Comparison of ENCODE assay signal across 9 cellular contexts in the genomic region with DNA sequence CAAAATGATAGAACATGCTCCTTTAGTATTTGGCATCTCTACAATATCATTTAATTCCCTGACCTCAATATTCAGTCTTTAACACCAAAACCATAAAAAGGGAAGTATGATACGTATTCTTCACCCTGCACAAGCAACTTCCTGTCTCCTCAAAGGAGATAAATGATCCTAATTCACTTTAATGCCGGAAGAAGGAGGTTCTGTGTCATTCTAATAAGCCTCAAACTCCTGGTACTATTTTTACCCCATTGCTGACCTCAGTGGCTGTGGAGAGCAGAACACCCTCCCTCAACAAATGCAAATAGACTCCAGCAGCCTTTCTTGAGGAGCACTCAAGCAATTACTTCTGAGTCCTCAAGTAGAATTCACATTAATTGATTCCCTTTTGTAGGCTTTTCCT.
A peak's percentile ranks its signal among the peaks of the same experiment; 100 is the strongest.
DNase-seq lines count a peak whose midpoint lies in the region; ATAC-seq, FAIRE-seq and TF ChIP-seq lines count a peak whose summit lies in the region.
"Had no signal": no experiment of that assay in that cellular context is flagged by ENCODE, and none has a peak within 500 bp of the region (broad histone marks: within the 10 kb centered on the region; RNA-seq: fewer than 3 reads in every experiment).

No MANE protein-coding gene starts in this region.

- WGBS in heart right ventricle, 2 donors = 29 to 43% methylated on average over 2 of the region's 2 CpGs
- WGBS in HepG2 (ENCODE audit: low lambda C conversion rate) = 0% methylated on average over 2 of the region's 2 CpGs
- 4% methylated on average over 2 of the region's 2 CpGs for WGBS in esophagus muscularis mucosa

- H3K4me3 ChIP-seq in heart right ventricle (no peak overlapping the region), left ventricle myocardium inferior (no peak overlapping the region), HepG2 (replicated peaks in 1 of 3; ENCODE audit: insufficient read depth in 1 of 3, low read depth in 2 of 3, low read length in 3 of 3) (no peak overlapping the region), esophagus muscularis mucosa (no peak overlapping the region)

- peaks cover 0 to 25% (median 8%) of the 10 kb centered on the region in 9 donors for H3K4me1 ChIP-seq in heart right ventricle
- H3K4me1 ChIP-seq in left ventricle myocardium inferior = peaks cover 10% of the 10 kb centered on the region
- H3K4me1 ChIP-seq in HepG2 (ENCODE audit: insufficient read depth, low read length) = no peaks in the 10 kb centered on the region
- H3K4me1 ChIP-seq in esophagus muscularis mucosa = peaks cover 0 to 31% (median 22%) of the 10 kb centered on the region in 4 donors

- H3K27me3 ChIP-seq in heart right ventricle (no peaks in the 10 kb centered on the region), left ventricle myocardium inferior (ENCODE audit: low read depth) (peaks cover 9% of the 10 kb centered on the region), HepG2 (ENCODE audit: control insufficient read depth in 1 of 2, insufficient read depth in 2 of 2, low read length in 2 of 2) (no peaks in the 10 kb centered on the region), esophagus muscularis mucosa (no peaks in the 10 kb centered on the region)

- no peak overlapping the region for H2AFZ ChIP-seq in HepG2 (ENCODE audit: low read length)

- DNase-seq in heart right ventricle = peak in 1 of 2 donors; percentile 5
- no peak for DNase-seq in left ventricle myocardium inferior
- peak; percentile 90 for DNase-seq in SIG-M5 treated with dmso at 0.1 percent for 504 hours (lab: John Stamatoyannopoulos, UW; ENCODE audit: unreplicated experiment)
- DNase-seq in pons (ENCODE audit: low spot score) = peak; percentile 18
- no peak for DNase-seq in HepG2 (ENCODE audit: low spot score)
- DNase-seq in esophagus muscularis mucosa (ENCODE audit: extremely low spot score) = no peak
- no peak for DNase-seq in stimulated activated CD4-positive, alpha-beta T cell treated with anti-CD3 and anti-CD28 coated beads, Interleukin-2, amount 100 ng/mL, for 24 hours

- no peaks in the 10 kb centered on the region for H3K79me2 ChIP-seq in HepG2 (ENCODE audit: insufficient read depth, low read length)

- ATAC-seq in heart right ventricle (peak in 6 of 8 donors; percentile 39 to 79 (median 61)), HG03108 (IDR thresholded peaks at IDR 0.05; ENCODE audit: unreplicated experiment) (peak; percentile 97), HepG2 (no peak)

- TF ChIP-seq CTCF in heart right ventricle (IDR thresholded peaks at IDR 0.05) = no peak
- TF ChIP-seq CTCF in left ventricle myocardium inferior (IDR thresholded peaks at IDR 0.05; ENCODE audit: borderline replicate concordance) = no peak
- no peak for TF ChIP-seq CTCF in HepG2 (CRISPR knock-in tag; IDR thresholded peaks at IDR 0.05)
- no peak for TF ChIP-seq CTCF in esophagus muscularis mucosa (IDR thresholded peaks at IDR 0.05)

- no peak overlapping the region for H3K4me2 ChIP-seq in HepG2 (ENCODE audit: low read depth, low read length)

- no TSS peak for BruUV-seq in HepG2 (replicated peaks; lab: Mats Ljungman, UMichigan)

- H3K36me3 ChIP-seq in heart right ventricle (no peaks in the 10 kb centered on the region), left ventricle myocardium inferior (no peaks in the 10 kb centered on the region), HepG2 (replicated peaks in 1 of 2; ENCODE audit: control insufficient read depth in 1 of 2, insufficient read depth in 2 of 2, low read length in 2 of 2) (no peaks in the 10 kb centered on the region), esophagus muscularis mucosa (no peaks in the 10 kb centered on the region)

- no peak overlapping the region for H3K9ac ChIP-seq in HepG2 (ENCODE audit: insufficient read depth, low read depth, low read length)

- H3K27ac ChIP-seq in heart right ventricle (peak overlapping the region in 2 of 10 donors; percentile 11 to 13), left ventricle myocardium inferior (replicated peaks) (no peak overlapping the region), HepG2 (ENCODE audit: extremely low read length, insufficient read depth, low read length) (no peak overlapping the region), esophagus muscularis mucosa (replicated peaks in 1 of 4) (peak overlapping the region in 1 of 4 donors; percentile 0)
- H3K27ac ChIP-seq: C4-2B had no signal

- CTCF ChIA-PET in HepG2 (lab: Yijun Ruan, JAX; ENCODE audit: low intra/inter-chr PET ratio, low total read pairs) = no interaction called here

- no peak for TF ChIP-seq RAD21 in HepG2 (CRISPR knock-in tag; IDR thresholded peaks at IDR 0.05)

- TF ChIP-seq EP300 in HepG2 (IDR thresholded peaks at IDR 0.05; ENCODE audit: low read depth in 2 of 2, low read length in 2 of 2) (no peak), HepG2 (CRISPR knock-in tag; IDR thresholded peaks at IDR 0.05; ENCODE audit: borderline replicate concordance) (no peak), esophagus muscularis mucosa (IDR thresholded peaks at IDR 0.05) (no peak)

- intact Hi-C loops in heart right ventricle (cut with DNase I) (no loop called here), left ventricle myocardium inferior (cut with micrococcal nuclease) (no loop called here), HepG2 (cut with micrococcal nuclease; ENCODE audit: unreplicated experiment) (no loop called here), esophagus muscularis mucosa (cut with DNase I) (no loop called here)

- H3K9me3 ChIP-seq in heart right ventricle = peaks cover 0 to 3% (median 0%) of the 10 kb centered on the region in 11 donors
- H3K9me3 ChIP-seq in left ventricle myocardium inferior (replicated peaks) = peaks cover 3% of the 10 kb centered on the region
- H3K9me3 ChIP-seq in HepG2 (ENCODE audit: low read length) = no peaks in the 10 kb centered on the region
- H3K9me3 ChIP-seq in esophagus muscularis mucosa = no peaks in the 10 kb centered on the region

- no peak for FAIRE-seq in HepG2 (lab: Jason Lieb, UNC)

- TF ChIP-seq POLR2A in HepG2 (IDR thresholded peaks at IDR 0.05; ENCODE audit: insufficient read depth in 1 of 2, low read depth in 2 of 2, low read length in 2 of 2) = no peak
- TF ChIP-seq POLR2A in esophagus muscularis mucosa (IDR thresholded peaks at IDR 0.05; ENCODE audit: low read depth) = no peak

- in situ Hi-C loops in HepG2 (cut with HindIII; ENCODE audit: extremely low pct_ligation_motif_present, low pct_unique_long_range_greater_than_20kb) = no loop called here

- POLR2A ChIA-PET in HepG2 (lab: Yijun Ruan, JAX) = no interaction called here

- H4K20me1 ChIP-seq in HepG2 (ENCODE audit: insufficient read depth, low read length) = no peaks in the 10 kb centered on the region

TF ChIP-seq in HepG2, 621 proteins besides CTCF, POLR2A, EP300 and RAD21 (continues in another document):
- no peak for TF ChIP-seq ELF3 (CRISPR knock-in tag; IDR thresholded peaks at IDR 0.05)
- TF ChIP-seq CEBPB (IDR thresholded peaks at IDR 0.05; ENCODE audit: borderline replicate concordance, low read depth, low read length) = no peak
- TF ChIP-seq PAWR (CRISPR knock-in tag; IDR thresholded peaks at IDR 0.05; ENCODE audit: borderline replicate concordance) = no peak
- TF ChIP-seq, protein P1, sequence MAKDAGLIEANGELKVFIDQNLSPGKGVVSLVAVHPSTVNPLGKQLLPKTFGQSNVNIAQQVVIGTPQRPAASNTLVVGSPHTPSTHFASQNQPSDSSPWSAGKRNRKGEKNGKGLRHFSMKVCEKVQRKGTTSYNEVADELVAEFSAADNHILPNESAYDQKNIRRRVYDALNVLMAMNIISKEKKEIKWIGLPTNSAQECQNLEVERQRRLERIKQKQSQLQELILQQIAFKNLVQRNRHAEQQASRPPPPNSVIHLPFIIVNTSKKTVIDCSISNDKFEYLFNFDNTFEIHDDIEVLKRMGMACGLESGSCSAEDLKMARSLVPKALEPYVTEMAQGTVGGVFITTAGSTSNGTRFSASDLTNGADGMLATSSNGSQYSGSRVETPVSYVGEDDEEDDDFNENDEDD (CRISPR knock-in tag; IDR thresholded peaks at IDR 0.05; ENCODE audit: borderline replicate concordance) = no peak
- TF ChIP-seq, protein P2, sequence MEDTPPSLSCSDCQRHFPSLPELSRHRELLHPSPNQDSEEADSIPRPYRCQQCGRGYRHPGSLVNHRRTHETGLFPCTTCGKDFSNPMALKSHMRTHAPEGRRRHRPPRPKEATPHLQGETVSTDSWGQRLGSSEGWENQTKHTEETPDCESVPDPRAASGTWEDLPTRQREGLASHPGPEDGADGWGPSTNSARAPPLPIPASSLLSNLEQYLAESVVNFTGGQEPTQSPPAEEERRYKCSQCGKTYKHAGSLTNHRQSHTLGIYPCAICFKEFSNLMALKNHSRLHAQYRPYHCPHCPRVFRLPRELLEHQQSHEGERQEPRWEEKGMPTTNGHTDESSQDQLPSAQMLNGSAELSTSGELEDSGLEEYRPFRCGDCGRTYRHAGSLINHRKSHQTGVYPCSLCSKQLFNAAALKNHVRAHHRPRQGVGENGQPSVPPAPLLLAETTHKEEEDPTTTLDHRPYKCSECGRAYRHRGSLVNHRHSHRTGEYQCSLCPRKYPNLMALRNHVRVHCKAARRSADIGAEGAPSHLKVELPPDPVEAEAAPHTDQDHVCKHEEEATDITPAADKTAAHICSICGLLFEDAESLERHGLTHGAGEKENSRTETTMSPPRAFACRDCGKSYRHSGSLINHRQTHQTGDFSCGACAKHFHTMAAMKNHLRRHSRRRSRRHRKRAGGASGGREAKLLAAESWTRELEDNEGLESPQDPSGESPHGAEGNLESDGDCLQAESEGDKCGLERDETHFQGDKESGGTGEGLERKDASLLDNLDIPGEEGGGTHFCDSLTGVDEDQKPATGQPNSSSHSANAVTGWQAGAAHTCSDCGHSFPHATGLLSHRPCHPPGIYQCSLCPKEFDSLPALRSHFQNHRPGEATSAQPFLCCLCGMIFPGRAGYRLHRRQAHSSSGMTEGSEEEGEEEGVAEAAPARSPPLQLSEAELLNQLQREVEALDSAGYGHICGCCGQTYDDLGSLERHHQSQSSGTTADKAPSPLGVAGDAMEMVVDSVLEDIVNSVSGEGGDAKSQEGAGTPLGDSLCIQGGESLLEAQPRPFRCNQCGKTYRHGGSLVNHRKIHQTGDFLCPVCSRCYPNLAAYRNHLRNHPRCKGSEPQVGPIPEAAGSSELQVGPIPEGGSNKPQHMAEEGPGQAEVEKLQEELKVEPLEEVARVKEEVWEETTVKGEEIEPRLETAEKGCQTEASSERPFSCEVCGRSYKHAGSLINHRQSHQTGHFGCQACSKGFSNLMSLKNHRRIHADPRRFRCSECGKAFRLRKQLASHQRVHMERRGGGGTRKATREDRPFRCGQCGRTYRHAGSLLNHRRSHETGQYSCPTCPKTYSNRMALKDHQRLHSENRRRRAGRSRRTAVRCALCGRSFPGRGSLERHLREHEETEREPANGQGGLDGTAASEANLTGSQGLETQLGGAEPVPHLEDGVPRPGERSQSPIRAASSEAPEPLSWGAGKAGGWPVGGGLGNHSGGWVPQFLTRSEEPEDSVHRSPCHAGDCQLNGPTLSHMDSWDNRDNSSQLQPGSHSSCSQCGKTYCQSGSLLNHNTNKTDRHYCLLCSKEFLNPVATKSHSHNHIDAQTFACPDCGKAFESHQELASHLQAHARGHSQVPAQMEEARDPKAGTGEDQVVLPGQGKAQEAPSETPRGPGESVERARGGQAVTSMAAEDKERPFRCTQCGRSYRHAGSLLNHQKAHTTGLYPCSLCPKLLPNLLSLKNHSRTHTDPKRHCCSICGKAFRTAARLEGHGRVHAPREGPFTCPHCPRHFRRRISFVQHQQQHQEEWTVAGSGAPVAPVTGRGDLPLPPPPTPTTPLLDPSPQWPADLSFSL (CRISPR knock-in tag; IDR thresholded peaks at IDR 0.05) = no peak
- TF ChIP-seq CHCHD3 (CRISPR knock-in tag; IDR thresholded peaks at IDR 0.05) = no peak

Comparison
In these comparisons a context has a peak if more than half of its experiments do, and no peak if none do; other contexts are left out.
1. DNase-seq: peak in SIG-M5 treated with dmso at 0.1 percent for 504 hours (single experiment) and pons (single experiment); none in left ventricle myocardium inferior (single experiment), HepG2 (single experiment), esophagus muscularis mucosa (single experiment) and stimulated activated CD4-positive, alpha-beta T cell treated with anti-CD3 and anti-CD28 coated beads, Interleukin-2, amount 100 ng/mL, for 24 hours (0 of 2).